13 cellular contexts compared by ENCODE assay signal in genomic region chr7:44066111-44066460, GRCh38. TPM values are rescaled to one million over a fixed set of nuclear protein-coding genes. Genes with fewer than 3 reads are reported as not detected.
DNase-seq lines count a peak whose midpoint lies in the region; FAIRE-seq and TF ChIP-seq lines count a peak whose summit lies in the region.
"Had no signal": no experiment of that assay in that cellular context is flagged by ENCODE, and none has a peak within 500 bp of the region (broad histone marks: within the 10 kb centered on the region; RNA-seq: fewer than 3 reads in every experiment).

No MANE protein-coding gene starts in this region.

- H3K27ac ChIP-seq in KOPT-K1 (ENCODE audit: low read depth, low read length, poor library complexity, severe bottlenecking) = peak overlapping the region; percentile 62
- peak overlapping the region; percentile 54 for H3K27ac ChIP-seq in neutrophil
- no peak overlapping the region for H3K27ac ChIP-seq in small intestine (ENCODE audit: low read depth in 1 of 2, low read length in 1 of 2)
- H3K27ac ChIP-seq in effector memory CD4-positive, alpha-beta T cell (ENCODE audit: insufficient read depth, low read length, poor library complexity, severe bottlenecking) = no peak overlapping the region
- H3K27ac ChIP-seq: thyroid gland had no signal

- H3K27me3 Mint-ChIP-seq in dendritic cell treated with granulocyte-macrophage colony-stimulating factor and Interleukin-4, amounts not matched to agents 40 ng/mL and 50 ng/mL, for 4 days = peaks cover 6% of the 10 kb centered on the region
- H3K27me3 Mint-ChIP-seq: activated naive CD4-positive, alpha-beta T cell treated with anti-CD3 and anti-CD28 coated beads, Interleukin-2, amount 50 U/mL, for 24 hours had no signal

- no peak for TF ChIP-seq CTCF in neutrophil (IDR thresholded peaks at IDR 0.05)

- H3K9me3 ChIP-seq in KOPT-K1 (ENCODE audit: insufficient read depth, low read length, poor library complexity, severe bottlenecking) (no peaks in the 10 kb centered on the region), neutrophil (no peaks in the 10 kb centered on the region), small intestine (ENCODE audit: control insufficient read depth, low read depth) (no peaks in the 10 kb centered on the region)
- no peaks in the 10 kb centered on the region for H3K9me3 ChIP-seq in effector memory CD4-positive, alpha-beta T cell (ENCODE audit: control insufficient read depth, low read length)
- H3K9me3 ChIP-seq: Caco-2, thyroid gland had no signal

- intact Hi-C loops in dendritic cell treated with granulocyte-macrophage colony-stimulating factor and Interleukin-4, amounts not matched to agents 40 ng/mL and 50 ng/mL, for 4 days (cut with micrococcal nuclease) = no loop called here

- H3K4me3 ChIP-seq in neutrophil (ENCODE audit: low read depth in 1 of 2, low read length in 1 of 2) (no peak overlapping the region), small intestine (ENCODE audit: low read depth in 1 of 2, low read length in 2 of 2) (no peak overlapping the region)
- H3K4me3 ChIP-seq in effector memory CD4-positive, alpha-beta T cell (ENCODE audit: insufficient read depth, low read depth, low read length, poor library complexity, severe bottlenecking) = no peak overlapping the region
- H3K4me3 ChIP-seq: thyroid gland had no signal

- H3K9me3 Mint-ChIP-seq in dendritic cell treated with granulocyte-macrophage colony-stimulating factor and Interleukin-4, amounts not matched to agents 40 ng/mL and 50 ng/mL, for 4 days = no peaks in the 10 kb centered on the region
- H3K9me3 Mint-ChIP-seq: activated naive CD4-positive, alpha-beta T cell treated with anti-CD3 and anti-CD28 coated beads, Interleukin-2, amount 50 U/mL, for 24 hours had no signal

- peaks cover 0 to 6% of the 10 kb centered on the region in 2 experiments for H3K4me1 ChIP-seq in neutrophil (ENCODE audit: control insufficient read depth in 1 of 2, insufficient read depth in 1 of 2, low read depth in 1 of 2, low read length in 1 of 2)
- H3K4me1 ChIP-seq in small intestine (ENCODE audit: control insufficient read depth in 2 of 2, insufficient read depth in 1 of 2, low read depth in 1 of 2, low read length in 1 of 2) = no peaks in the 10 kb centered on the region
- peaks cover 13% of the 10 kb centered on the region for H3K4me1 ChIP-seq in effector memory CD4-positive, alpha-beta T cell (ENCODE audit: control insufficient read depth, insufficient read depth, low read length, poor library complexity, severe bottlenecking)

- H3K4me3 Mint-ChIP-seq in dendritic cell treated with granulocyte-macrophage colony-stimulating factor and Interleukin-4, amounts not matched to agents 40 ng/mL and 50 ng/mL, for 4 days = no peak overlapping the region
- H3K4me3 Mint-ChIP-seq: activated naive CD4-positive, alpha-beta T cell treated with anti-CD3 and anti-CD28 coated beads, Interleukin-2, amount 50 U/mL, for 24 hours had no signal

- peaks cover 46% of the 10 kb centered on the region for H3K36me3 ChIP-seq in KOPT-K1 (ENCODE audit: insufficient read depth, low read length)
- peaks cover 37% of the 10 kb centered on the region for H3K36me3 ChIP-seq in neutrophil
- peaks cover 3 to 5% of the 10 kb centered on the region in 2 donors for H3K36me3 ChIP-seq in small intestine (ENCODE audit: control insufficient read depth in 2 of 2, insufficient read depth in 2 of 2, low read length in 2 of 2)
- H3K36me3 ChIP-seq in effector memory CD4-positive, alpha-beta T cell (ENCODE audit: control insufficient read depth, insufficient read depth, low read length) = peaks cover 17% of the 10 kb centered on the region

- DNase-seq in GM12891 (ENCODE audit: insufficient read length, low spot score) (no peak), NCI-H1436 (lab: John Stamatoyannopoulos, UW) (no peak), small intestine (no peak)
- DNase-seq in effector memory CD4-positive, alpha-beta T cell = no peak
- DNase-seq: activated CD4-positive, alpha-beta T cell treated with anti-CD3 and anti-CD28 coated beads, Interleukin-2, amount 50 U/mL, for 4 hours; KBM-7; NK-92 treated with Interleukin-12 subunit alpha and Interleukin-12 subunit beta, amount 100 ng/mL, for 24 hours had no signal

- TF ChIP-seq POLR2A in GM12891 (IDR thresholded peaks at IDR 0.05; ENCODE audit: low read depth, low read length) = no peak; the same call in 1 of the 2 replicates

- H3K27me3 ChIP-seq in neutrophil (no peaks in the 10 kb centered on the region), small intestine (ENCODE audit: control insufficient read depth in 2 of 2, insufficient read depth in 2 of 2, low read length in 2 of 2) (no peaks in the 10 kb centered on the region)
- no peaks in the 10 kb centered on the region for H3K27me3 ChIP-seq in effector memory CD4-positive, alpha-beta T cell (replicated peaks; ENCODE audit: control insufficient read depth, insufficient read depth, low read length, poor library complexity, severe bottlenecking)
- H3K27me3 ChIP-seq: thyroid gland had no signal

- H3K27ac Mint-ChIP-seq in dendritic cell treated with granulocyte-macrophage colony-stimulating factor and Interleukin-4, amounts not matched to agents 40 ng/mL and 50 ng/mL, for 4 days = peak overlapping the region; percentile 66
- H3K27ac Mint-ChIP-seq: activated naive CD4-positive, alpha-beta T cell treated with anti-CD3 and anti-CD28 coated beads, Interleukin-2, amount 50 U/mL, for 24 hours had no signal

- WGBS in small intestine, 3 donors = 27 to 40% (median 35%) methylated on average over 6 of the region's 6 CpGs

- peaks cover 25% of the 10 kb centered on the region for H3K36me3 Mint-ChIP-seq in dendritic cell treated with granulocyte-macrophage colony-stimulating factor and Interleukin-4, amounts not matched to agents 40 ng/mL and 50 ng/mL, for 4 days (ENCODE audit: low read depth)
- H3K36me3 Mint-ChIP-seq: activated naive CD4-positive, alpha-beta T cell treated with anti-CD3 and anti-CD28 coated beads, Interleukin-2, amount 50 U/mL, for 24 hours had no signal

- peaks cover 50% of the 10 kb centered on the region for H3K4me1 Mint-ChIP-seq in dendritic cell treated with granulocyte-macrophage colony-stimulating factor and Interleukin-4, amounts not matched to agents 40 ng/mL and 50 ng/mL, for 4 days (ENCODE audit: low read depth)

- FAIRE-seq in GM12891 (lab: Jason Lieb, UNC) (no peak), small intestine (lab: Jason Lieb, UNC) (no peak)

TF ChIP-seq in GM12891, 5 proteins besides CTCF, POLR2A, EP300 and RAD21:
- TF ChIP-seq PAX5 (IDR thresholded peaks at IDR 0.05; ENCODE audit: insufficient read depth, low read length, severe bottlenecking) (no peak), POLR2AphosphoS5 (IDR thresholded peaks at IDR 0.05; ENCODE audit: low read depth, low read length) (peak; percentile 10; the same call in 1 of the 2 replicates)

RNA-seq across cellular contexts. Expression of gene PGAM2, which starts 0.7 kb away (rescaled TPM):
- not detected for polyA plus RNA-seq in GM12891 (2012; ENCODE audit: low read depth, missing spikeins)
- 1 to 10 TPM in 2 of 3 donors, under 1 TPM in 1; 1.00 to 5.7 (median 2.2) TPM for polyA plus RNA-seq in small intestine

RNA-seq across cellular contexts. Expression of gene POLM, which starts 16.2 kb away (rescaled TPM):
- 13.2 TPM for polyA plus RNA-seq in GM12891 (2012; ENCODE audit: low read depth, missing spikeins)
- 10 to 100 TPM; 13.8 to 21.9 (median 15.2) TPM for polyA plus RNA-seq in small intestine

RNA-seq across cellular contexts. Expression of gene DBNL, which starts 21.6 kb away (rescaled TPM):
- 92.7 TPM for polyA plus RNA-seq in GM12891 (2012; ENCODE audit: low read depth, missing spikeins)
- 10 to 100 TPM; 66.4 to 97.5 (median 69.4) TPM for polyA plus RNA-seq in small intestine

RNA-seq across cellular contexts. Expression of gene AEBP1, which starts 38.1 kb away (rescaled TPM):
- polyA plus RNA-seq in GM12891 (2012; ENCODE audit: low read depth, missing spikeins) = 0.71 TPM
- 10 to 100 TPM in 1 of 3 donors, 1 to 10 TPM in 2; 1.3 to 34.8 (median 3.0) TPM for polyA plus RNA-seq in small intestine

RNA-seq across cellular contexts. Expression of gene POLD2, which starts 57.3 kb away (rescaled TPM):
- polyA plus RNA-seq in GM12891 (2012; ENCODE audit: low read depth, missing spikeins) = 117 TPM
- polyA plus RNA-seq in small intestine = 10 to 100 TPM; 13.6 to 82.4 (median 27.3) TPM

Comparison
In these comparisons a context has a peak if more than half of its experiments do, and no peak if none do; other contexts are left out.
1. H3K27ac ChIP-seq: peak in KOPT-K1 (single experiment) and neutrophil (single experiment); none in small intestine (0 of 2) and effector memory CD4-positive, alpha-beta T cell (single experiment).